21 cellular contexts compared by ENCODE assay signal in genomic region chr14:54278087-54278486, GRCh38.
DNase-seq lines count a peak whose midpoint lies in the region; ATAC-seq and TF ChIP-seq lines count a peak whose summit lies in the region.
"Had no signal": no experiment of that assay in that cellular context is flagged by ENCODE, and none has a peak within 500 bp of the region (broad histone marks: within the 10 kb centered on the region; RNA-seq: fewer than 3 reads in every experiment).

No MANE protein-coding gene starts in this region.

- H2AFZ ChIP-seq in trophoblast cell (ENCODE audit: insufficient read depth, low read length, poor library complexity) = no peak overlapping the region

- no peak overlapping the region for H4K91ac ChIP-seq in trophoblast cell (ENCODE audit: low read depth, low read length)

- H3K4me1 ChIP-seq in BLaER1 treated with 17β-estradiol and CSF1 and Interleukin-3, amounts not matched to agents 10 nM and 100 nM = peaks cover 0 to 16% (median 12%) of the 10 kb centered on the region in 10 experiments; a peak in 16 of 20 replicates
- no peaks in the 10 kb centered on the region for H3K4me1 ChIP-seq in trophoblast cell (ENCODE audit: control insufficient read depth in 1 of 2, insufficient read depth in 2 of 2, low read length in 2 of 2)
- H3K4me1 ChIP-seq: heart right ventricle, SJSA1, tibial artery had no signal

- H2BK120ac ChIP-seq in trophoblast cell (ENCODE audit: insufficient read depth, low read length, poor library complexity) = no peak overlapping the region

- no peak overlapping the region for H4K8ac ChIP-seq in trophoblast cell (ENCODE audit: low read depth, low read length)

- H3K18ac ChIP-seq in trophoblast cell (ENCODE audit: low read length) = no peak overlapping the region

- no peak overlapping the region for H2BK5ac ChIP-seq in trophoblast cell (ENCODE audit: low read depth, low read length, poor library complexity)

- no peaks in the 10 kb centered on the region for H3K27me3 ChIP-seq in BLaER1 treated with 17β-estradiol and CSF1 and Interleukin-3, amounts not matched to agents 10 nM and 100 nM
- H3K27me3 ChIP-seq in H7 (ENCODE audit: control insufficient read depth, insufficient read depth, low read length) (no peaks in the 10 kb centered on the region), trophoblast cell (ENCODE audit: insufficient read depth, low read length) (no peaks in the 10 kb centered on the region)
- H3K27me3 ChIP-seq: heart right ventricle, SJSA1, tibial artery had no signal

- H3K79me1 ChIP-seq in trophoblast cell (ENCODE audit: low read length) = no peaks in the 10 kb centered on the region

- no CpG with 5 or more reads among the region's 2 CpGs for WGBS in trophoblast cell (ENCODE audit: extremely low coverage, insufficient coverage, insufficient read length)

- no peak overlapping the region for H2BK12ac ChIP-seq in trophoblast cell (ENCODE audit: low read length)

- ATAC-seq in HG03135 (IDR thresholded peaks at IDR 0.05; ENCODE audit: unreplicated experiment) = no peak
- ATAC-seq: heart right ventricle; left colon; naive thymus-derived CD4-positive, alpha-beta T cell; PC-3 had no signal

- H3K27ac ChIP-seq in BLaER1 treated with 17β-estradiol and CSF1 and Interleukin-3, amounts not matched to agents 10 nM and 100 nM = no peak overlapping the region
- H3K27ac ChIP-seq in trophoblast cell (ENCODE audit: low read depth, low read length) = no peak overlapping the region
- H3K27ac ChIP-seq: heart right ventricle, SJSA1, tibial artery had no signal

- no peak overlapping the region for H3K4ac ChIP-seq in trophoblast cell (ENCODE audit: low read depth, low read length)

- H3K9ac ChIP-seq in BLaER1 treated with 17β-estradiol and CSF1 and Interleukin-3, amounts not matched to agents 10 nM and 100 nM = no peak overlapping the region
- H3K9ac ChIP-seq in trophoblast cell (ENCODE audit: low read length) = no peak overlapping the region

- no peaks in the 10 kb centered on the region for H3K36me3 ChIP-seq in BLaER1 treated with 17β-estradiol and CSF1 and Interleukin-3, amounts not matched to agents 10 nM and 100 nM
- H3K36me3 ChIP-seq in H7 (replicated peaks; ENCODE audit: control insufficient read depth, insufficient read depth, low read length) = no peaks in the 10 kb centered on the region
- no peaks in the 10 kb centered on the region for H3K36me3 ChIP-seq in trophoblast cell (ENCODE audit: control insufficient read depth in 1 of 2, insufficient read depth in 2 of 2, low read length in 2 of 2)
- H3K36me3 ChIP-seq: heart right ventricle, SJSA1, tibial artery had no signal

- no peak overlapping the region for H4K12ac ChIP-seq in trophoblast cell (ENCODE audit: low read depth, low read length)

- H2AK5ac ChIP-seq in trophoblast cell (ENCODE audit: low read length) = no peak overlapping the region

- H3K79me2 ChIP-seq in trophoblast cell (ENCODE audit: control insufficient read depth, insufficient read depth, low read length, poor library complexity) = no peaks in the 10 kb centered on the region

- peak overlapping the region in 10 of 11 experiments; percentile 2 to 68 (median 43); a peak in 16 of 22 replicates for H3K4me2 ChIP-seq in BLaER1 treated with 17β-estradiol and CSF1 and Interleukin-3, amounts not matched to agents 10 nM and 100 nM
- no peak overlapping the region for H3K4me2 ChIP-seq in trophoblast cell (ENCODE audit: low read length)

- H4K20me1 ChIP-seq in BLaER1 treated with 17β-estradiol and CSF1 and Interleukin-3, amounts not matched to agents 10 nM and 100 nM = no peaks in the 10 kb centered on the region

- peak; percentile 31 for DNase-seq in NCI-H1105 (lab: John Stamatoyannopoulos, UW)
- no peak for DNase-seq in NCI-H1105 treated with DMSO at 0.1 percent for 48 hours (lab: John Stamatoyannopoulos, UW)
- DNase-seq in NAMALWA (ENCODE audit: low spot score) = peak; percentile 72
- peak; percentile 11 for DNase-seq in choroid plexus epithelial cell (ENCODE audit: low read depth)
- DNase-seq in H7 = no peak
- DNase-seq in trophoblast cell = no peak
- DNase-seq: activated CD4-positive, alpha-beta T cell treated with anti-CD3 and anti-CD28 coated beads for 48 hours; activated naive CD4-positive, alpha-beta T cell treated with anti-CD3 and anti-CD28 coated beads, Interleukin-2, amount 50 U/mL, for 16 hours; aorta; central memory CD4-positive, alpha-beta T cell; heart right ventricle; left colon; naive thymus-derived CD4-positive, alpha-beta T cell; NCI-H2029 treated with DMSO at 0.1 percent for 48 hours; PC-3; stimulated activated CD4-positive, alpha-beta T cell treated with anti-CD3 and anti-CD28 coated beads, Interleukin-4, amount 100 ng/mL, for 4 hours; T-helper 1 cell; tibial artery had no signal

- no peak overlapping the region for H3K23ac ChIP-seq in trophoblast cell (ENCODE audit: low read length)

- TF ChIP-seq CTCF in choroid plexus epithelial cell (conservative IDR thresholded peaks at IDR 0.05; ENCODE audit: low read depth, low read length) = no peak

- peaks cover 28 to 62% (median 46%) of the 10 kb centered on the region in 11 experiments for H3K9me3 ChIP-seq in BLaER1 treated with 17β-estradiol and CSF1 and Interleukin-3, amounts not matched to agents 10 nM and 100 nM (replicated peaks in 1 of 11)
- H3K9me3 ChIP-seq in trophoblast cell (ENCODE audit: insufficient read depth, low read depth, low read length) = peaks cover 8% of the 10 kb centered on the region
- H3K9me3 ChIP-seq: heart right ventricle, SJSA1, tibial artery had no signal

- H3K14ac ChIP-seq in trophoblast cell (ENCODE audit: low read length) = no peak overlapping the region

- H3K4me3 ChIP-seq in BLaER1 treated with 17β-estradiol and CSF1 and Interleukin-3, amounts not matched to agents 10 nM and 100 nM = no peak overlapping the region; a peak in 1 of 20 replicates
- H3K4me3 ChIP-seq in choroid plexus epithelial cell (ENCODE audit: low read depth, low read length) = no peak overlapping the region
- H3K4me3 ChIP-seq in H7 (ENCODE audit: insufficient read depth, low read depth, low read length) = no peak overlapping the region
- no peak overlapping the region for H3K4me3 ChIP-seq in trophoblast cell (ENCODE audit: low read depth, low read length)
- H3K4me3 ChIP-seq: heart right ventricle, SJSA1, tibial artery had no signal

Comparison
In these comparisons a context has a peak if more than half of its experiments do, and no peak if none do; other contexts are left out.
1. DNase-seq: peak in NCI-H1105 (single experiment), NAMALWA (single experiment) and choroid plexus epithelial cell (single experiment); none in NCI-H1105 treated with DMSO at 0.1 percent for 48 hours (single experiment), H7 (single experiment) and trophoblast cell (0 of 2).